1 cellular context compared by ENCODE assay signal in the genomic region with DNA sequence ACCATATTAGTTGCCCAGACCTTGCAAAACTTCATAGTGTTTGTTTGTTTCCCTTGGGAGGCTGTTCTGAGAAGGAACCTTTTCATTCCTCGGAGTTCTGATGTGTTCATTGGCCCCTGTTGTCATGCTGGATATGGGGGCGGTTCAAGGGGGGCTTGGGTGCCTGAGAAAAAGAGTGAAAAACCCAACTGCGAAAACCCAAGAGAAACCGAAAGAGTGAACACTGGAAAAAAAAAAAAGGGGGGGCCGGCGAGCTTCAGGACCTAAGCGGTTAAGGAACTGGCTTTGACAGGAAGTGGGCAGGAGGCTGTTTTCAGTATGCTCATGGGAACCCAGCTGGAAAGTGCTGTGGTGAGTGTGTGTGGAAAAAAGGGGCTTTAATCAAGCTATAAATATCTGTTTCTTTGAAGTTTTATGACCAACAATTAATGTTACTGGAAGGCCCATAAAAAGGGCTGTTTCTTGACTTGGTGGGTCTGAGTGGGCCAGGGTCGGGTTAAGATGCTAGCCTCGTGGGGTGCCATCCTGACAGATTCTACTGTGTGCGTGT.
TF ChIP-seq lines count a peak whose summit lies in the region.

No MANE protein-coding gene starts in this region.

TF ChIP-seq in HepG2, 621 proteins besides CTCF, POLR2A, EP300 and RAD21 (continued from another document):
- TF ChIP-seq PRDM4 (CRISPR knock-in tag; IDR thresholded peaks at IDR 0.05; ENCODE audit: borderline replicate concordance), result no peak
- no peak for TF ChIP-seq ZBTB49 (CRISPR knock-in tag; IDR thresholded peaks at IDR 0.05; ENCODE audit: borderline replicate concordance)
- no peak for TF ChIP-seq CCDC6 (CRISPR knock-in tag; IDR thresholded peaks at IDR 0.05)
- no peak for TF ChIP-seq DR1 (CRISPR knock-in tag; IDR thresholded peaks at IDR 0.05)
- TF ChIP-seq ZC3H4 (CRISPR knock-in tag; IDR thresholded peaks at IDR 0.05; ENCODE audit: borderline replicate concordance), result no peak
- TF ChIP-seq ZNF530 (CRISPR knock-in tag; IDR thresholded peaks at IDR 0.05; ENCODE audit: low read depth), result no peak
- TF ChIP-seq HNRNPK (IDR thresholded peaks at IDR 0.05; ENCODE audit: low read depth, low read length, poor library complexity, severe bottlenecking), result no peak
- TF ChIP-seq ZNF652 (CRISPR knock-in tag; IDR thresholded peaks at IDR 0.05; ENCODE audit: borderline replicate concordance, low read depth), result no peak
